ENCODE assay signal across 14 cellular contexts in the genomic region with DNA sequence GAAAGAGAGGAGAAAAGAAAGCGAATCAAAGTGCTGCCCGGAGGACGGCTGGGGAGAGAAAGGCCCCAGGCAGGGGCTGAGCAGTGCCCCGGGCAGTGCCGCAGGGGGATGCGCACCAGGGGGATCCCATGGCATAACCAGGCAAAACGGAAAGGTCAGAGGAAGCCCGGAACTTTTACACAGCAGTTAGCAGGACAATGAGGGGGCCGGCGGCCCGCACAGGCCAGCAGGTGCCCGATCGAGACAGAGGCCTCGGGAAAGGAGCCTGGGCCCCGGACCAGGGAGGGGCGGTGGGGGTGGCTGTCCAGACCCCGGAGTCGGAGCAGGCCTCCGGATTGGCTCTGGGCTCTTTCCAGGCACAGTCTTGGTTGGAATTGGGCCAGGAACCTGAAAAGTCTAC.
DNase-seq lines count a peak whose midpoint lies in the region; ATAC-seq and TF ChIP-seq lines count a peak whose summit lies in the region.
"Had no signal": no experiment of that assay in that cellular context is flagged by ENCODE, and none has a peak within 500 bp of the region (broad histone marks: within the 10 kb centered on the region; RNA-seq: fewer than 3 reads in every experiment).

No MANE protein-coding gene starts in this region.

- H3K27me3 Mint-ChIP-seq in naive thymus-derived CD8-positive, alpha-beta T cell, result peaks cover 0 to 8% (median 2%) of the 10 kb centered on the region in 5 donors

- H3K4me3 ChIP-seq in HEK293 (ENCODE audit: low read depth, low read length), result no peak overlapping the region
- H3K4me3 ChIP-seq in muscle layer of colon (ENCODE audit: low read depth in 1 of 2, low read length in 2 of 2), result no peak overlapping the region
- H3K4me3 ChIP-seq in skeletal muscle tissue (ENCODE audit: low read length in 3 of 3), result no peak overlapping the region
- no peak overlapping the region for H3K4me3 ChIP-seq in Karpas-422 (ENCODE audit: low read length)
- H3K4me3 ChIP-seq: BLaER1 treated with 17β-estradiol and CSF1 and Interleukin-3, amounts not matched to agents 10 nM and 100 nM; Peyer's patch had no signal

- no peak for TF ChIP-seq CTCF in HEK293 (tag by site-specific recombination; IDR thresholded peaks at IDR 0.05)

- no peaks in the 10 kb centered on the region for H3K36me3 Mint-ChIP-seq in naive thymus-derived CD8-positive, alpha-beta T cell
- H3K36me3 Mint-ChIP-seq: CD8-positive, alpha-beta memory T cell had no signal

- no peaks in the 10 kb centered on the region for H3K36me3 ChIP-seq in HEK293 (ENCODE audit: control insufficient read depth in 2 of 2, insufficient read depth in 1 of 2, low read length in 2 of 2)
- no peaks in the 10 kb centered on the region for H3K36me3 ChIP-seq in muscle layer of colon (ENCODE audit: insufficient read depth, low read length)
- H3K36me3 ChIP-seq in skeletal muscle tissue (ENCODE audit: control insufficient read depth in 3 of 3, insufficient read depth in 3 of 3, low read length in 3 of 3), result peaks cover 0 to 8% (median 5%) of the 10 kb centered on the region in 3 donors
- no peaks in the 10 kb centered on the region for H3K36me3 ChIP-seq in Karpas-422 (ENCODE audit: insufficient read depth, low read length)
- H3K36me3 ChIP-seq: BLaER1 treated with 17β-estradiol and CSF1 and Interleukin-3, amounts not matched to agents 10 nM and 100 nM had no signal

- H3K79me2 ChIP-seq in Karpas-422 (ENCODE audit: low read length), result no peaks in the 10 kb centered on the region

- H3K27me3 ChIP-seq in muscle layer of colon (ENCODE audit: control insufficient read depth in 1 of 2, insufficient read depth in 2 of 2, low read length in 2 of 2) (no peaks in the 10 kb centered on the region), skeletal muscle tissue (ENCODE audit: control insufficient read depth in 3 of 3, insufficient read depth in 3 of 3, low read length in 3 of 3) (peaks cover 0 to 4% (median 0%) of the 10 kb centered on the region in 3 donors), Karpas-422 (ENCODE audit: low read length) (no peaks in the 10 kb centered on the region)
- H3K27me3 ChIP-seq: BLaER1 treated with 17β-estradiol and CSF1 and Interleukin-3, amounts not matched to agents 10 nM and 100 nM; Peyer's patch had no signal

- H3K27ac Mint-ChIP-seq in naive thymus-derived CD8-positive, alpha-beta T cell, result no peak overlapping the region

- no peak for ATAC-seq in naive thymus-derived CD8-positive, alpha-beta T cell

- no peaks in the 10 kb centered on the region for H3K9me2 ChIP-seq in Karpas-422 (replicated peaks; ENCODE audit: insufficient read depth, low read length)

- no peaks in the 10 kb centered on the region for H4K20me1 ChIP-seq in Karpas-422 (ENCODE audit: insufficient read depth, low read depth, low read length)

- no peaks in the 10 kb centered on the region for H3K9me3 Mint-ChIP-seq in naive thymus-derived CD8-positive, alpha-beta T cell
- H3K9me3 Mint-ChIP-seq: CD8-positive, alpha-beta memory T cell had no signal

- POLR2A ChIA-PET in HEK293 (lab: Yijun Ruan, JAX), result no interaction called here
- POLR2A ChIA-PET in naive thymus-derived CD8-positive, alpha-beta T cell (lab: Charles Lee), result no interaction called here

- H2AFZ ChIP-seq in Karpas-422 (ENCODE audit: low read length), result no peak overlapping the region

- H3K4me2 ChIP-seq in Karpas-422 (ENCODE audit: low read depth, low read length, poor library complexity, severe bottlenecking), result no peak overlapping the region
- H3K4me2 ChIP-seq: BLaER1 treated with 17β-estradiol and CSF1 and Interleukin-3, amounts not matched to agents 10 nM and 100 nM had no signal

- H3K4me1 Mint-ChIP-seq in naive thymus-derived CD8-positive, alpha-beta T cell, result no peaks in the 10 kb centered on the region
- H3K4me1 Mint-ChIP-seq: CD8-positive, alpha-beta memory T cell had no signal

- H3K9ac ChIP-seq in muscle layer of colon (ENCODE audit: low read length), result no peak overlapping the region
- H3K9ac ChIP-seq in skeletal muscle tissue (ENCODE audit: low read depth in 1 of 3, low read length in 3 of 3), result peak overlapping the region in 2 of 3 donors; percentile 7 to 33
- no peak overlapping the region for H3K9ac ChIP-seq in Karpas-422 (ENCODE audit: low read length)
- H3K9ac ChIP-seq: BLaER1 treated with 17β-estradiol and CSF1 and Interleukin-3, amounts not matched to agents 10 nM and 100 nM had no signal

- no peak overlapping the region for H3K4me3 Mint-ChIP-seq in naive thymus-derived CD8-positive, alpha-beta T cell
- H3K4me3 Mint-ChIP-seq: CD8-positive, alpha-beta memory T cell had no signal

- no peaks in the 10 kb centered on the region for H3K9me3 ChIP-seq in HEK293 (ENCODE audit: control insufficient read depth, insufficient read depth, low read depth, low read length)
- H3K9me3 ChIP-seq in muscle layer of colon (ENCODE audit: low read length), result no peaks in the 10 kb centered on the region
- H3K9me3 ChIP-seq in skeletal muscle tissue (ENCODE audit: control insufficient read depth in 3 of 3, low read length in 3 of 3), result no peaks in the 10 kb centered on the region
- H3K9me3 ChIP-seq in Karpas-422 (ENCODE audit: low read length), result no peaks in the 10 kb centered on the region
- H3K9me3 ChIP-seq: BLaER1 treated with 17β-estradiol and CSF1 and Interleukin-3, amounts not matched to agents 10 nM and 100 nM; Peyer's patch had no signal

- DNase-seq in ecto neural progenitor cell (ENCODE audit: low spot score) (peak; percentile 70), Karpas-422 (no peak), NCI-H1092 (lab: John Stamatoyannopoulos, UW) (no peak)
- DNase-seq in naive thymus-derived CD8-positive, alpha-beta T cell, result no peak
- DNase-seq: CD8-positive, alpha-beta memory T cell; MM.1S; NCI-H2081; NCI-H446 treated with DMSO at 0.1 percent for 48 hours; NCI-H69; Peyer's patch had no signal

- no peak overlapping the region for H3K27ac ChIP-seq in HEK293 (ENCODE audit: extremely low read depth, low read depth, low read length)
- peak overlapping the region; percentile 7 for H3K27ac ChIP-seq in muscle layer of colon (ENCODE audit: low read depth, low read length)
- H3K27ac ChIP-seq in skeletal muscle tissue (ENCODE audit: low read depth, low read length), result no peak overlapping the region
- H3K27ac ChIP-seq in Karpas-422 (ENCODE audit: low read length), result no peak overlapping the region
- H3K27ac ChIP-seq: BLaER1 treated with 17β-estradiol and CSF1 and Interleukin-3, amounts not matched to agents 10 nM and 100 nM; Peyer's patch had no signal

- CTCF ChIA-PET in HEK293 (lab: Yijun Ruan, JAX), result no interaction called here

- H3K4me1 ChIP-seq in HEK293 (ENCODE audit: control insufficient read depth, insufficient read depth, low read length) (no peaks in the 10 kb centered on the region), muscle layer of colon (ENCODE audit: insufficient read depth, low read length) (peaks cover 41% of the 10 kb centered on the region), skeletal muscle tissue (ENCODE audit: control insufficient read depth in 3 of 3, insufficient read depth in 3 of 3, low read length in 3 of 3) (peaks cover 22 to 32% (median 27%) of the 10 kb centered on the region in 3 donors), Karpas-422 (ENCODE audit: low read length) (no peaks in the 10 kb centered on the region)
- H3K4me1 ChIP-seq: BLaER1 treated with 17β-estradiol and CSF1 and Interleukin-3, amounts not matched to agents 10 nM and 100 nM; Peyer's patch had no signal

TF ChIP-seq in HEK293, 187 proteins besides CTCF, POLR2A, EP300 and RAD21:
- no peak for TF ChIP-seq ZNF114 (tag by site-specific recombination; IDR thresholded peaks at IDR 0.05)
- TF ChIP-seq PRDM1 (tag by site-specific recombination; IDR thresholded peaks at IDR 0.05), result peak; percentile 79

Comparison
In these comparisons a context has a peak if more than half of its experiments do, and no peak if none do; other contexts are left out.
1. H3K9ac ChIP-seq: peak in skeletal muscle tissue (2 of 3); none in muscle layer of colon (single experiment) and Karpas-422 (single experiment).